ENCODE assay signal across 15 cellular contexts in the genomic region with DNA sequence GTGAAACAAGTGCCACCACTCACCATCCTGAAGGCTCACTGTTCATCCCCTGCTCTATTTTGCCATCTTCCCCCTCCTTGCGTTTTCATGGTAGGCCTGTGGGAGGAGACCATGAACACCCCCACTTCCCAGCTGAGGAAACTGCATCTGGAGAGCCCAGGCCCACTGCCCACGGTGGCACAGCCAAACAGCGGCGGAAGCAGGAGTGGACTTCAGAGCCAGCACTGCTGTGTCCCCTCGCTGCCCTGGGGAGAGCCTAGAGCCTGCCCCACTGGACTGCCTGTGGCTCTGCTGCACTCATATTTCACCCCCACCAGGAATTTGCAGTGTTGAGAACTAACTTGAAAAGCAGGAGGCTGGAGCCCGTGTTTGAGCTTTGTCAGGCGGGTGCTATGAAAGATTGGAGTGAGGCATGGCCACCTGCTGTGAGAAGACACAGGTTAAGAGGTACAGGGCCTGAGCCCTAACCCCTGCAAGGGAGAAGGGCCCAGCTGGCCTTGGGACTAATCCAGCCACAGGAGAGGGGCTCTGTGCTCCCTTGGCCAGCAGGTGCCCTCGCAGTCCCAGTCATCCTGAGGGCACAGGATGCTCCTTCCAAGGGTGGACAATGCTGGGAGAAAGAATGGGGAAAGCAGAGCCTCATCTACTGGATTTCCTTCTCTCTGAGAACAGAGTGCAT.
DNase-seq lines count a peak whose midpoint lies in the region; ATAC-seq and TF ChIP-seq lines count a peak whose summit lies in the region.
"Had no signal": no experiment of that assay in that cellular context is flagged by ENCODE, and none has a peak within 500 bp of the region (broad histone marks: within the 10 kb centered on the region; RNA-seq: fewer than 3 reads in every experiment).

No MANE protein-coding gene starts in this region.

- intact Hi-C loops in lower lobe of right lung (cut with DNase I): no loop called here

- no peaks in the 10 kb centered on the region for H4K20me1 ChIP-seq in GM23338 (replicated peaks; ENCODE audit: insufficient read depth)
- H4K20me1 ChIP-seq in osteoblast (ENCODE audit: insufficient read depth, low read length): no peaks in the 10 kb centered on the region

- H3K4me3 ChIP-seq in GM23338 (no peak overlapping the region), NB4 (ENCODE audit: low read depth, low read length) (no peak overlapping the region), endodermal cell (ENCODE audit: low read length) (no peak overlapping the region), osteoblast (ENCODE audit: insufficient read depth, low read length) (no peak overlapping the region), lower lobe of right lung (no peak overlapping the region)
- H3K4me3 ChIP-seq: heart right ventricle, left lung had no signal

- peak; percentile 60 for DNase-seq in GM23338 (ENCODE audit: low spot score)
- peak; percentile 21 for DNase-seq in NB4 (ENCODE audit: low read depth)
- peak; percentile 78 for DNase-seq in endodermal cell
- no peak for DNase-seq in osteoblast (ENCODE audit: insufficient read length, low spot score, missing footprints)
- DNase-seq in GF-D8 (lab: John Stamatoyannopoulos, UW): no peak
- DNase-seq in lower lobe of right lung: no peak
- DNase-seq: activated B cell treated with CpG ODN at 0.5 μM for 24 hours; CD8-positive, alpha-beta memory T cell; heart right ventricle; MM.1S; NCI-H2171 treated with DMSO at 0.1 percent for 48 hours; stimulated activated naive CD4-positive, alpha-beta T cell treated with Interleukin-2 at 50 U/mL for 16 hours had no signal

- H3K9me3 Mint-ChIP-seq in GM23338 (no peaks in the 10 kb centered on the region; the same call in 2 of the 3 replicates), endodermal cell (no peaks in the 10 kb centered on the region)
- H3K9me3 Mint-ChIP-seq: activated B cell treated with CpG ODN at 0.5 μM for 24 hours; CD8-positive, alpha-beta memory T cell had no signal

- H3K27ac ChIP-seq in GM23338 (ENCODE audit: low read depth): no peak overlapping the region
- H3K27ac ChIP-seq in endodermal cell (ENCODE audit: low read depth, low read length): no peak overlapping the region
- no peak overlapping the region for H3K27ac ChIP-seq in osteoblast (ENCODE audit: low read depth, low read length)
- no peak overlapping the region for H3K27ac ChIP-seq in lower lobe of right lung
- H3K27ac ChIP-seq: epithelial cell of prostate, heart right ventricle, left lung had no signal

- no peak overlapping the region for H3K9ac ChIP-seq in endodermal cell (ENCODE audit: extremely low read depth, low read length, poor library complexity, severe bottlenecking)

- no peak overlapping the region for H3K4me2 ChIP-seq in GM23338
- H3K4me2 ChIP-seq in osteoblast (ENCODE audit: insufficient read depth, low read length): no peak overlapping the region

- WGBS in endodermal cell (ENCODE audit: insufficient coverage in 1 of 2, insufficient read length in 1 of 2), 2 experiments: 79 to 85% methylated on average over 4 to 8 of the region's 8 CpGs

- TF ChIP-seq CTCF in GM23338 (conservative IDR thresholded peaks at IDR 0.05; ENCODE audit: low read depth in 2 of 2): peak; percentile 42 to 78
- peak; percentile 18 for TF ChIP-seq CTCF in NB4 (IDR thresholded peaks at IDR 0.05; ENCODE audit: low read depth, low read length)
- peak; percentile 73 for TF ChIP-seq CTCF in endodermal cell (conservative IDR thresholded peaks at IDR 0.05)
- TF ChIP-seq CTCF in osteoblast (IDR thresholded peaks at IDR 0.05; ENCODE audit: extremely low read depth, low read depth, low read length): peak; percentile 18
- no peak for TF ChIP-seq CTCF in lower lobe of right lung (IDR thresholded peaks at IDR 0.05)

- H2AFZ ChIP-seq in GM23338: no peak overlapping the region
- H2AFZ ChIP-seq in osteoblast (ENCODE audit: low read length): no peak overlapping the region

- H3K4me1 ChIP-seq in GM23338 (ENCODE audit: insufficient read depth): no peaks in the 10 kb centered on the region
- no peaks in the 10 kb centered on the region for H3K4me1 ChIP-seq in endodermal cell (ENCODE audit: control insufficient read depth, insufficient read depth, low read length)
- H3K4me1 ChIP-seq in osteoblast (ENCODE audit: insufficient read depth, low read length): no peaks in the 10 kb centered on the region
- no peaks in the 10 kb centered on the region for H3K4me1 ChIP-seq in lower lobe of right lung
- H3K4me1 ChIP-seq: heart right ventricle, left lung had no signal

- no peak overlapping the region for H3K27ac Mint-ChIP-seq in GM23338
- H3K27ac Mint-ChIP-seq in endodermal cell: no peak overlapping the region
- H3K27ac Mint-ChIP-seq: activated B cell treated with CpG ODN at 0.5 μM for 24 hours had no signal

- H3K27me3 Mint-ChIP-seq in GM23338 (ENCODE audit: insufficient read depth, low read depth, poor library complexity) (peaks cover 10% of the 10 kb centered on the region), endodermal cell (ENCODE audit: insufficient read depth) (peaks cover 48% of the 10 kb centered on the region)
- H3K27me3 Mint-ChIP-seq: activated B cell treated with CpG ODN at 0.5 μM for 24 hours; CD8-positive, alpha-beta memory T cell had no signal

- H3F3A ChIP-seq in GM23338 (replicated peaks; ENCODE audit: low read depth): no peaks in the 10 kb centered on the region

- H3K79me2 ChIP-seq in GM23338 (replicated peaks; ENCODE audit: insufficient read depth) (no peaks in the 10 kb centered on the region), osteoblast (ENCODE audit: insufficient read depth, low read length) (no peaks in the 10 kb centered on the region)

- H3K9me2 ChIP-seq in GM23338 (ENCODE audit: insufficient read depth): no peaks in the 10 kb centered on the region

- ATAC-seq in GM23338 (peak; percentile 96), GM18873 (IDR thresholded peaks at IDR 0.05; ENCODE audit: low FRiP score, unreplicated experiment) (no peak), lower lobe of right lung (no peak)
- ATAC-seq: left lung had no signal

- H3K27me3 ChIP-seq in GM23338 (ENCODE audit: insufficient read depth) (no peaks in the 10 kb centered on the region), endodermal cell (ENCODE audit: control insufficient read depth, insufficient read depth, low read length, poor library complexity, severe bottlenecking) (peaks cover 6% of the 10 kb centered on the region), osteoblast (ENCODE audit: insufficient read depth, low read length) (no peaks in the 10 kb centered on the region), lower lobe of right lung (ENCODE audit: low read depth) (no peaks in the 10 kb centered on the region)
- H3K27me3 ChIP-seq: heart right ventricle, left lung had no signal

- no peak for TF ChIP-seq POLR2A in NB4 (IDR thresholded peaks at IDR 0.05; ENCODE audit: extremely low read depth, insufficient read length)

- H3K4me1 Mint-ChIP-seq in GM23338: no peaks in the 10 kb centered on the region
- no peaks in the 10 kb centered on the region for H3K4me1 Mint-ChIP-seq in endodermal cell
- H3K4me1 Mint-ChIP-seq: activated B cell treated with CpG ODN at 0.5 μM for 24 hours had no signal

- no peak overlapping the region for H3K4me3 Mint-ChIP-seq in GM23338
- H3K4me3 Mint-ChIP-seq in endodermal cell: no peak overlapping the region
- H3K4me3 Mint-ChIP-seq: activated B cell treated with CpG ODN at 0.5 μM for 24 hours; CD8-positive, alpha-beta memory T cell had no signal

- H3K36me3 Mint-ChIP-seq in GM23338 (ENCODE audit: low read depth): no peaks in the 10 kb centered on the region
- no peaks in the 10 kb centered on the region for H3K36me3 Mint-ChIP-seq in endodermal cell (ENCODE audit: low read depth)
- H3K36me3 Mint-ChIP-seq: CD8-positive, alpha-beta memory T cell had no signal

- H3K9me3 ChIP-seq in endodermal cell (ENCODE audit: control insufficient read depth, low read length): no peaks in the 10 kb centered on the region
- no peaks in the 10 kb centered on the region for H3K9me3 ChIP-seq in osteoblast (ENCODE audit: low read depth, low read length)
- H3K9me3 ChIP-seq in lower lobe of right lung: no peaks in the 10 kb centered on the region
- H3K9me3 ChIP-seq: heart right ventricle, left lung had no signal

- no peaks in the 10 kb centered on the region for H3K36me3 ChIP-seq in GM23338 (ENCODE audit: insufficient read depth)
- no peaks in the 10 kb centered on the region for H3K36me3 ChIP-seq in endodermal cell (ENCODE audit: control insufficient read depth, insufficient read depth, low read length)
- H3K36me3 ChIP-seq in osteoblast (ENCODE audit: insufficient read depth, low read length): no peaks in the 10 kb centered on the region
- no peaks in the 10 kb centered on the region for H3K36me3 ChIP-seq in lower lobe of right lung
- H3K36me3 ChIP-seq: heart right ventricle, left lung had no signal

TF ChIP-seq in GM23338, 12 proteins besides CTCF, POLR2A, EP300 and RAD21 (continues in another document):
- no peak for TF ChIP-seq STAT1 (IDR thresholded peaks at IDR 0.05; ENCODE audit: unreplicated experiment)
- no peak for TF ChIP-seq NANOG (IDR thresholded peaks at IDR 0.05; ENCODE audit: borderline replicate concordance)
- TF ChIP-seq, protein P1, sequence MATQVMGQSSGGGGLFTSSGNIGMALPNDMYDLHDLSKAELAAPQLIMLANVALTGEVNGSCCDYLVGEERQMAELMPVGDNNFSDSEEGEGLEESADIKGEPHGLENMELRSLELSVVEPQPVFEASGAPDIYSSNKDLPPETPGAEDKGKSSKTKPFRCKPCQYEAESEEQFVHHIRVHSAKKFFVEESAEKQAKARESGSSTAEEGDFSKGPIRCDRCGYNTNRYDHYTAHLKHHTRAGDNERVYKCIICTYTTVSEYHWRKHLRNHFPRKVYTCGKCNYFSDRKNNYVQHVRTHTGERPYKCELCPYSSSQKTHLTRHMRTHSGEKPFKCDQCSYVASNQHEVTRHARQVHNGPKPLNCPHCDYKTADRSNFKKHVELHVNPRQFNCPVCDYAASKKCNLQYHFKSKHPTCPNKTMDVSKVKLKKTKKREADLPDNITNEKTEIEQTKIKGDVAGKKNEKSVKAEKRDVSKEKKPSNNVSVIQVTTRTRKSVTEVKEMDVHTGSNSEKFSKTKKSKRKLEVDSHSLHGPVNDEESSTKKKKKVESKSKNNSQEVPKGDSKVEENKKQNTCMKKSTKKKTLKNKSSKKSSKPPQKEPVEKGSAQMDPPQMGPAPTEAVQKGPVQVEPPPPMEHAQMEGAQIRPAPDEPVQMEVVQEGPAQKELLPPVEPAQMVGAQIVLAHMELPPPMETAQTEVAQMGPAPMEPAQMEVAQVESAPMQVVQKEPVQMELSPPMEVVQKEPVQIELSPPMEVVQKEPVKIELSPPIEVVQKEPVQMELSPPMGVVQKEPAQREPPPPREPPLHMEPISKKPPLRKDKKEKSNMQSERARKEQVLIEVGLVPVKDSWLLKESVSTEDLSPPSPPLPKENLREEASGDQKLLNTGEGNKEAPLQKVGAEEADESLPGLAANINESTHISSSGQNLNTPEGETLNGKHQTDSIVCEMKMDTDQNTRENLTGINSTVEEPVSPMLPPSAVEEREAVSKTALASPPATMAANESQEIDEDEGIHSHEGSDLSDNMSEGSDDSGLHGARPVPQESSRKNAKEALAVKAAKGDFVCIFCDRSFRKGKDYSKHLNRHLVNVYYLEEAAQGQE (IDR thresholded peaks at IDR 0.05; ENCODE audit: unreplicated experiment): no peak
- no peak for TF ChIP-seq CREB1 (CRISPR knock-in tag; IDR thresholded peaks at IDR 0.05; ENCODE audit: low read depth)
- no peak for TF ChIP-seq EZH2 (IDR thresholded peaks at IDR 0.05; ENCODE audit: low read depth, unreplicated experiment)
- TF ChIP-seq POLR2AphosphoS5 (IDR thresholded peaks at IDR 0.05; ENCODE audit: low read depth): no peak

Comparison
In these comparisons a context has a peak if more than half of its experiments do, and no peak if none do; other contexts are left out.
1. DNase-seq: peak in GM23338 (single experiment), NB4 (single experiment) and endodermal cell (single experiment); none in osteoblast (single experiment), GF-D8 (single experiment) and lower lobe of right lung (single experiment).